Comparison of ENCODE assay signal across 1 cellular context in genomic region chr1:235588916-235589515, GRCh38.
TF ChIP-seq lines count a peak whose summit lies in the region.

No MANE protein-coding gene starts in this region.

TF ChIP-seq in K562, 482 proteins besides CTCF, POLR2A, EP300 and RAD21 (continued from another document and continues in another):
- TF ChIP-seq SREBF1 (IDR thresholded peaks at IDR 0.05; ENCODE audit: borderline replicate concordance, low read depth, low read length) (no peak), THRAP3 (IDR thresholded peaks at IDR 0.05; ENCODE audit: borderline replicate concordance) (no peak), ZNF407 (IDR thresholded peaks at IDR 0.05; ENCODE audit: low read depth) (no peak), EHMT2 (IDR thresholded peaks at IDR 0.05) (peak; percentile 19; the same call in 1 of the 2 replicates), YY1 (IDR thresholded peaks at IDR 0.05; ENCODE audit: borderline replicate concordance in 1 of 3, control insufficient read depth in 1 of 3, extremely low read depth in 1 of 3, insufficient read depth in 3 of 3, insufficient read length in 1 of 3, insufficient replicate concordance in 2 of 3, low read depth in 1 of 3, low read length in 2 of 3) (peak in 1 of 3 experiments; percentile 70), E2F3 (CRISPR knock-in tag; IDR thresholded peaks at IDR 0.05) (peak; percentile 98), ZNF24 (IDR thresholded peaks at IDR 0.05) (no peak), MGA (IDR thresholded peaks at IDR 0.05) (peak; percentile 95), U2AF2 (optimal IDR thresholded peaks at IDR 0.05; ENCODE audit: low read depth, low read length) (no peak), ARID3B (CRISPR knock-in tag; IDR thresholded peaks at IDR 0.05; ENCODE audit: borderline replicate concordance) (peak; percentile 87), CHD4 (IDR thresholded peaks at IDR 0.05; ENCODE audit: insufficient read depth, insufficient replicate concordance, low read depth, low read length, poor library complexity, severe bottlenecking) (no peak), ARNT (IDR thresholded peaks at IDR 0.05) (0 out of 4 replicates have a peak, but pooled peaks of 1 of the 2 experiments have one; percentile 29), ZNF280A (IDR thresholded peaks at IDR 0.05; ENCODE audit: low read depth, partially characterized antibody) (no peak), FOXP1 (CRISPR knock-in tag; IDR thresholded peaks at IDR 0.05) (no peak), ZNF347 (CRISPR knock-in tag; IDR thresholded peaks at IDR 0.05; ENCODE audit: low read depth) (peak; percentile 91), POU5F1 (IDR thresholded peaks at IDR 0.05; ENCODE audit: borderline replicate concordance, low read depth, low read length, partially characterized antibody) (no peak), NR2C2 (CRISPR knock-in tag; IDR thresholded peaks at IDR 0.05) (no peak), NR2C2 (tag; IDR thresholded peaks at IDR 0.05) (peak; percentile 90), TFAP4 (CRISPR knock-in tag; IDR thresholded peaks at IDR 0.05; ENCODE audit: borderline replicate concordance) (peak; percentile 68; the same call in 1 of the 2 replicates), COPS2 (conservative IDR thresholded peaks at IDR 0.05) (no peak), ZNF324 (CRISPR knock-in tag; IDR thresholded peaks at IDR 0.05) (peak; percentile 74), PYGO2 (tag; IDR thresholded peaks at IDR 0.05) (peak; percentile 90), ARID3A (IDR thresholded peaks at IDR 0.05; ENCODE audit: borderline replicate concordance, low read depth, low read length) (no peak), E2F6 (IDR thresholded peaks at IDR 0.05; ENCODE audit: borderline replicate concordance in 1 of 2, extremely low read depth in 1 of 2, insufficient read depth in 1 of 2, insufficient read length in 1 of 2, low read depth in 1 of 2, low read length in 1 of 2, poor library complexity in 1 of 2, severe bottlenecking in 1 of 2) (peak in 1 of 2 experiments; percentile 72), NFE2 (IDR thresholded peaks at IDR 0.05; ENCODE audit: low read depth) (peak; percentile 94), ZNF3 (CRISPR knock-in tag; IDR thresholded peaks at IDR 0.05) (no peak), SMARCA5 (IDR thresholded peaks at IDR 0.05) (no peak)
